14 cellular contexts compared by ENCODE assay signal in genomic region chr17:31428111-31428510, GRCh38. TPM values are rescaled to one million over a fixed set of nuclear protein-coding genes. Genes with fewer than 3 reads are reported as not detected.
DNase-seq lines count a peak whose midpoint lies in the region; ATAC-seq and TF ChIP-seq lines count a peak whose summit lies in the region.
"Had no signal": no experiment of that assay in that cellular context is flagged by ENCODE, and none has a peak within 500 bp of the region (broad histone marks: within the 10 kb centered on the region; RNA-seq: fewer than 3 reads in every experiment).

No MANE protein-coding gene starts in this region.

- no peaks in the 10 kb centered on the region for H3K27me3 ChIP-seq in layer of hippocampus (ENCODE audit: control insufficient read depth, insufficient read depth, low read length)

- TF ChIP-seq CTCF in chondrocyte (IDR thresholded peaks at IDR 0.05) (no peak), endothelial cell (IDR thresholded peaks at IDR 0.05; ENCODE audit: unreplicated experiment) (no peak)

- H3K9me3 Mint-ChIP-seq in chondrocyte (ENCODE audit: low read depth) (peaks cover 3% of the 10 kb centered on the region), endothelial cell (ENCODE audit: unreplicated experiment) (no peaks in the 10 kb centered on the region)

- H3K27ac ChIP-seq in layer of hippocampus (ENCODE audit: low read depth, low read length), result peak overlapping the region; percentile 10

- no peaks in the 10 kb centered on the region for H3K4me1 Mint-ChIP-seq in chondrocyte (ENCODE audit: low read depth)
- peaks cover 10% of the 10 kb centered on the region for H3K4me1 Mint-ChIP-seq in endothelial cell (ENCODE audit: unreplicated experiment)

- DNase-seq in Right ventricle myocardium inferior (ENCODE audit: missing footprints) (peak; percentile 37), left cardiac atrium (no peak), chondrocyte (ENCODE audit: low spot score) (peak; percentile 47), NCI-H2107 treated with DMSO at 0.1 percent for 48 hours (lab: John Stamatoyannopoulos, UW; ENCODE audit: unreplicated experiment) (no peak), endothelial cell (ENCODE audit: low spot score) (no peak)
- DNase-seq: CD8-positive, alpha-beta memory T cell; DMS79; NCI-H1694 treated with DMSO at 0.1 percent for 48 hours; NCI-H345 had no signal

- H3K27me3 Mint-ChIP-seq in chondrocyte (ENCODE audit: low read depth) (peaks cover 39% of the 10 kb centered on the region), endothelial cell (ENCODE audit: unreplicated experiment) (peaks cover 5% of the 10 kb centered on the region)

- H3K4me3 Mint-ChIP-seq in chondrocyte (ENCODE audit: unreplicated experiment) (no peak overlapping the region), endothelial cell (ENCODE audit: unreplicated experiment) (no peak overlapping the region)
- H3K4me3 Mint-ChIP-seq: CD8-positive, alpha-beta memory T cell had no signal

- no peak overlapping the region for H3K27ac Mint-ChIP-seq in chondrocyte (ENCODE audit: unreplicated experiment)
- no peak overlapping the region for H3K27ac Mint-ChIP-seq in endothelial cell (ENCODE audit: unreplicated experiment)
- H3K27ac Mint-ChIP-seq: CD8-positive, alpha-beta memory T cell had no signal

- ATAC-seq in Right ventricle myocardium inferior, result no peak
- no peak for ATAC-seq in left cardiac atrium
- ATAC-seq in HG03095 (IDR thresholded peaks at IDR 0.05; ENCODE audit: unreplicated experiment), result no peak
- ATAC-seq in GM18511 (IDR thresholded peaks at IDR 0.05; ENCODE audit: unreplicated experiment), result no peak
- ATAC-seq: HCT116, PC-3 had no signal

- H3K36me3 Mint-ChIP-seq in chondrocyte (ENCODE audit: low read depth) (no peaks in the 10 kb centered on the region), endothelial cell (ENCODE audit: low read depth, unreplicated experiment) (peaks cover 3% of the 10 kb centered on the region)

- intact Hi-C loops in Right ventricle myocardium inferior (cut with DNase I) (no loop called here), left cardiac atrium (cut with DNase I) (no loop called here)

RNA-seq across cellular contexts. Expression of gene RAB11FIP4, which starts 36.6 kb away (rescaled TPM):
- total RNA-seq in Right ventricle myocardium inferior (13.6 TPM), left cardiac atrium (1 to 10 TPM; 3.1 to 6.1 TPM), chondrocyte (0.30 to 0.94 TPM (median 0.59 TPM) in 3 replicates), endothelial cell (ENCODE audit: unreplicated experiment) (0.92 TPM)

Comparison
In these comparisons a context has a peak if more than half of its experiments do, and no peak if none do; other contexts are left out.
1. DNase-seq: peak in Right ventricle myocardium inferior (single experiment) and chondrocyte (single experiment); none in left cardiac atrium (single experiment), NCI-H2107 treated with DMSO at 0.1 percent for 48 hours (single experiment) and endothelial cell (single experiment).